ENCODE assay signal across 20 cellular contexts in genomic region chr4:133160853-133161252, GRCh38. TPM values are rescaled to one million over a fixed set of nuclear protein-coding genes. Genes with fewer than 3 reads are reported as not detected.
A peak's percentile ranks its signal among the peaks of the same experiment; 100 is the strongest.
DNase-seq lines count a peak whose midpoint lies in the region; TF ChIP-seq lines count a peak whose summit lies in the region.
"Had no signal": no experiment of that assay in that cellular context is flagged by ENCODE, and none has a peak within 500 bp of the region (broad histone marks: within the 10 kb centered on the region; RNA-seq: fewer than 3 reads in every experiment).

No MANE protein-coding gene starts in this region.

- H4K20me1 ChIP-seq in smooth muscle cell (ENCODE audit: low read depth), result peaks cover 6% of the 10 kb centered on the region
- H4K20me1 ChIP-seq: BLaER1 had no signal

- H3K36me3 ChIP-seq in smooth muscle cell (ENCODE audit: low read depth), result peaks cover 16% of the 10 kb centered on the region
- H3K36me3 ChIP-seq: BE2C, BLaER1 had no signal

- 60% methylated on average over 3 of the region's 3 CpGs for WGBS in smooth muscle cell (ENCODE audit: low lambda C conversion rate)

- no peak overlapping the region for H3K4me2 ChIP-seq in smooth muscle cell
- H3K4me2 ChIP-seq: A549, BLaER1 had no signal

- no peaks in the 10 kb centered on the region for H3K9me3 Mint-ChIP-seq in HFFc6
- H3K9me3 Mint-ChIP-seq: CD14-positive monocyte; CD4-positive, CD25-positive, alpha-beta regulatory T cell had no signal

- no peak overlapping the region for H3K27ac Mint-ChIP-seq in HFFc6
- H3K27ac Mint-ChIP-seq: CD14-positive monocyte; CD4-positive, alpha-beta memory T cell; CD4-positive, CD25-positive, alpha-beta regulatory T cell; CD8-positive, alpha-beta memory T cell had no signal

- intact Hi-C loops in dorsolateral prefrontal cortex (cut with DNase I), result no loop called here

- DNase-seq in HFFc6 (no peak), dorsolateral prefrontal cortex (no peak), smooth muscle cell (lab: John Stamatoyannopoulos, UW; ENCODE audit: unreplicated experiment) (no peak), DMS114 treated with DMSO at 0.1 percent for 48 hours (lab: John Stamatoyannopoulos, UW; ENCODE audit: unreplicated experiment) (no peak), NCI-H1436 treated with DMSO at 0.1 percent for 48 hours (lab: John Stamatoyannopoulos, UW) (no peak), Ammon's horn (ENCODE audit: low spot score) (no peak)
- DNase-seq: AML-193; BE2C; C1 segment of cervical spinal cord; CD4-positive, alpha-beta memory T cell; CD4-positive, CD25-positive, alpha-beta regulatory T cell; CD8-positive, alpha-beta memory T cell; COR-L47; DMS 273 treated with DMSO at 0.1 percent for 48 hours; DMS79 treated with DMSO at 0.1 percent for 48 hours; GF-D8 had no signal

- H3K79me2 ChIP-seq in smooth muscle cell (ENCODE audit: low read depth), result peaks cover 93% of the 10 kb centered on the region

- H3K27ac ChIP-seq in dorsolateral prefrontal cortex, result peak overlapping the region in 48 of 59 donors; percentile 9 to 97 (median 81)
- H3K27ac ChIP-seq in smooth muscle cell (ENCODE audit: low read depth), result peak overlapping the region; percentile 4
- H3K27ac ChIP-seq: 22Rv1, A549, BLaER1 had no signal

- no peak for TF ChIP-seq CTCF in HFFc6 (IDR thresholded peaks at IDR 0.05)
- no peak for TF ChIP-seq CTCF in dorsolateral prefrontal cortex (IDR thresholded peaks at IDR 0.05 in 54 of 56, conservative IDR thresholded peaks at IDR 0.05 in 2 of 56; ENCODE audit: low read depth in 1 of 56, partially characterized antibody in 56 of 56)
- TF ChIP-seq CTCF in smooth muscle cell (IDR thresholded peaks at IDR 0.05; ENCODE audit: borderline replicate concordance, insufficient read depth, poor library complexity, severe bottlenecking), result no peak

- no peak overlapping the region for H3K9ac ChIP-seq in smooth muscle cell (ENCODE audit: low read depth)
- H3K9ac ChIP-seq: BLaER1 had no signal

- H3K4me1 ChIP-seq in smooth muscle cell (ENCODE audit: low read depth), result no peaks in the 10 kb centered on the region
- H3K4me1 ChIP-seq: A549 had no signal

- no peaks in the 10 kb centered on the region for H3K27me3 Mint-ChIP-seq in HFFc6 (ENCODE audit: insufficient read depth)
- H3K27me3 Mint-ChIP-seq: CD4-positive, alpha-beta memory T cell; CD4-positive, CD25-positive, alpha-beta regulatory T cell; CD8-positive, alpha-beta memory T cell had no signal

- H3K9me3 ChIP-seq in smooth muscle cell (replicated peaks; ENCODE audit: low read depth), result no peaks in the 10 kb centered on the region
- H3K9me3 ChIP-seq: A549, BE2C, BLaER1 had no signal

- no peaks in the 10 kb centered on the region for H3K36me3 Mint-ChIP-seq in HFFc6 (ENCODE audit: low read depth)
- H3K36me3 Mint-ChIP-seq: CD14-positive monocyte; CD4-positive, alpha-beta memory T cell; CD4-positive, CD25-positive, alpha-beta regulatory T cell; CD8-positive, alpha-beta memory T cell had no signal

- H3K4me3 ChIP-seq in dorsolateral prefrontal cortex, result peak overlapping the region in 38 of 59 donors; percentile 0 to 97 (median 31)
- H3K4me3 ChIP-seq in smooth muscle cell, result no peak overlapping the region
- H3K4me3 ChIP-seq: A549, BLaER1 had no signal

- H3K4me1 Mint-ChIP-seq in HFFc6 (ENCODE audit: low read depth), result peaks cover 11% of the 10 kb centered on the region; the same call in 1 of the 2 replicates
- H3K4me1 Mint-ChIP-seq: CD14-positive monocyte; CD4-positive, alpha-beta memory T cell; CD4-positive, CD25-positive, alpha-beta regulatory T cell; CD8-positive, alpha-beta memory T cell had no signal

- H2AFZ ChIP-seq in smooth muscle cell (ENCODE audit: low read depth), result no peak overlapping the region

- H3K27me3 ChIP-seq in dorsolateral prefrontal cortex (no peaks in the 10 kb centered on the region), smooth muscle cell (ENCODE audit: low read depth) (no peaks in the 10 kb centered on the region)
- H3K27me3 ChIP-seq: BE2C, BLaER1 had no signal

- H3K4me3 Mint-ChIP-seq in HFFc6, result peak overlapping the region; percentile 36; the same call in 1 of the 2 replicates
- H3K4me3 Mint-ChIP-seq: CD4-positive, alpha-beta memory T cell; CD4-positive, CD25-positive, alpha-beta regulatory T cell; CD8-positive, alpha-beta memory T cell had no signal

- no peaks in the 10 kb centered on the region for H3F3A ChIP-seq in smooth muscle cell (ENCODE audit: low read depth)

RNA-seq across cellular contexts. Expression of gene PCDH10, which starts 11.8 kb away (rescaled TPM):
- total RNA-seq in HFFc6 (2021; fragmentation: NEBNext Ultra II Directional; extraction: Animal tissue kit (Norgen Biotek cat#: 25700)), result 100 to 1,000 TPM in 1 of 6 experiments, 10 to 100 TPM in 5; 25.2 to 151 (median 26.8) TPM
- total RNA-seq in dorsolateral prefrontal cortex, result 100 to 1,000 TPM in 17 of 120 experiments, 10 to 100 TPM in 103; 55.4 to 124 (median 86.6) TPM
- total RNA-seq in smooth muscle cell, result 103 and 126 TPM in 2 replicates
- 63.1 and 129 TPM in 2 replicates for polyA plus RNA-seq in smooth muscle cell
- total RNA-seq: CD4-positive, alpha-beta memory T cell; CD4-positive, CD25-positive, alpha-beta regulatory T cell; CD8-positive, alpha-beta memory T cell had no signal
- polyA plus RNA-seq: CD14-positive monocyte; CD4-positive, alpha-beta memory T cell; CD4-positive, CD25-positive, alpha-beta regulatory T cell; CD8-positive, alpha-beta memory T cell had no signal
